In genomic region chr16:58732545-58733247, GRCh38 we compare ENCODE assay signal across 9 cellular contexts. TPM values are rescaled to one million over a fixed set of nuclear protein-coding genes. Genes with fewer than 3 reads are reported as not detected.
DNase-seq lines count a peak whose midpoint lies in the region; ATAC-seq, FAIRE-seq and TF ChIP-seq lines count a peak whose summit lies in the region.
"Had no signal": no experiment of that assay in that cellular context is flagged by ENCODE, and none has a peak within 500 bp of the region (broad histone marks: within the 10 kb centered on the region; RNA-seq: fewer than 3 reads in every experiment).

No MANE protein-coding gene starts in this region.

- peaks cover 0 to 12% of the 10 kb centered on the region in 2 donors for H3K36me3 Mint-ChIP-seq in CD4-positive, alpha-beta memory T cell
- H3K36me3 Mint-ChIP-seq in activated naive CD8-positive, alpha-beta T cell treated with anti-CD3 and anti-CD28 coated beads, Interleukin-2, amount 50 U/mL, for 24 hours (ENCODE audit: low read depth) = peaks cover 28% of the 10 kb centered on the region

- DNase-seq in CD4-positive, alpha-beta memory T cell = no peak
- no peak for DNase-seq in activated naive CD8-positive, alpha-beta T cell treated with anti-CD3 and anti-CD28 coated beads, Interleukin-2, amount 50 U/mL, for 24 hours
- DNase-seq in kidney tubule cell (ENCODE audit: low spot score) (peak; percentile 62), testis (no peak), NCI-H2196 treated with DMSO at 0.1 percent for 48 hours (lab: John Stamatoyannopoulos, UW; ENCODE audit: unreplicated experiment) (no peak), HTR-8/SVneo (ENCODE audit: insufficient read length, low spot score) (no peak)

- no peaks in the 10 kb centered on the region for H3K9me3 Mint-ChIP-seq in CD4-positive, alpha-beta memory T cell
- H3K9me3 Mint-ChIP-seq in activated naive CD8-positive, alpha-beta T cell treated with anti-CD3 and anti-CD28 coated beads, Interleukin-2, amount 50 U/mL, for 24 hours = no peaks in the 10 kb centered on the region

- no peaks in the 10 kb centered on the region for H3K27me3 ChIP-seq in CD4-positive, alpha-beta memory T cell (ENCODE audit: insufficient read depth, low read length)
- no peaks in the 10 kb centered on the region for H3K27me3 ChIP-seq in testis

- no peaks in the 10 kb centered on the region for H3K36me3 ChIP-seq in CD4-positive, alpha-beta memory T cell (ENCODE audit: insufficient read depth, low read length)
- no peaks in the 10 kb centered on the region for H3K36me3 ChIP-seq in testis (ENCODE audit: low read depth, missing control alignments)

- peak overlapping the region; percentile 11 to 97 (median 89) for H3K27ac Mint-ChIP-seq in CD4-positive, alpha-beta memory T cell
- H3K27ac Mint-ChIP-seq in activated naive CD8-positive, alpha-beta T cell treated with anti-CD3 and anti-CD28 coated beads, Interleukin-2, amount 50 U/mL, for 24 hours = peak overlapping the region; percentile 90

- POLR2A ChIA-PET in CD4-positive, alpha-beta memory T cell (lab: Charles Lee; ENCODE audit: partially characterized antibody) = interaction anchor here (1.4 kb wide), 1 partner anchor 48 kb away, joined by 3 read pairs; the partner anchor contains the start of gene SLC38A7

- peak overlapping the region; percentile 72 for H3K27ac ChIP-seq in CD4-positive, alpha-beta memory T cell (ENCODE audit: low read depth, low read length)
- H3K27ac ChIP-seq in testis = peak overlapping the region in 1 of 2 donors; percentile 76

- CTCF ChIA-PET in CD4-positive, alpha-beta memory T cell (lab: Charles Lee; ENCODE audit: partially characterized antibody) = interaction anchor here (1.5 to 3.1 kb wide), 2 partner anchors 9 to 23 kb away, joined by 5 to 16 read pairs; no protein-coding TSS in a partner anchor

- no peaks in the 10 kb centered on the region for H3K9me3 ChIP-seq in CD4-positive, alpha-beta memory T cell (ENCODE audit: control insufficient read depth in 1 of 2, low read length in 2 of 2)
- H3K9me3 ChIP-seq in testis = no peaks in the 10 kb centered on the region

- FAIRE-seq in HTR-8/SVneo (lab: Jason Lieb, UNC) = no peak
- FAIRE-seq: TTC549 had no signal

- 21 to 22% methylated on average over 9 of the region's 9 CpGs for WGBS in testis, 2 donors

- peak overlapping the region; percentile 30 to 86 for H3K4me3 ChIP-seq in CD4-positive, alpha-beta memory T cell (ENCODE audit: low read length in 2 of 2)
- peak overlapping the region; percentile 84 to 93 for H3K4me3 ChIP-seq in testis

- no peaks in the 10 kb centered on the region for H3K27me3 Mint-ChIP-seq in CD4-positive, alpha-beta memory T cell
- no peaks in the 10 kb centered on the region for H3K27me3 Mint-ChIP-seq in activated naive CD8-positive, alpha-beta T cell treated with anti-CD3 and anti-CD28 coated beads, Interleukin-2, amount 50 U/mL, for 24 hours

- H3K4me1 Mint-ChIP-seq in CD4-positive, alpha-beta memory T cell = peaks cover 26 to 50% (median 36%) of the 10 kb centered on the region in 4 donors
- peaks cover 41% of the 10 kb centered on the region for H3K4me1 Mint-ChIP-seq in activated naive CD8-positive, alpha-beta T cell treated with anti-CD3 and anti-CD28 coated beads, Interleukin-2, amount 50 U/mL, for 24 hours

- ATAC-seq in GM19372 (IDR thresholded peaks at IDR 0.05; ENCODE audit: low read depth, unreplicated experiment) (peak; percentile 28), HG03558 (IDR thresholded peaks at IDR 0.05; ENCODE audit: extremely low read depth, unreplicated experiment) (peak; percentile 48)
- ATAC-seq in activated naive CD8-positive, alpha-beta T cell treated with anti-CD3 and anti-CD28 coated beads, Interleukin-2, amount 50 U/mL, for 24 hours = peak; percentile 71

- H3K4me3 Mint-ChIP-seq in CD4-positive, alpha-beta memory T cell = peak overlapping the region; percentile 87 to 99 (median 90)
- peak overlapping the region; percentile 100 for H3K4me3 Mint-ChIP-seq in activated naive CD8-positive, alpha-beta T cell treated with anti-CD3 and anti-CD28 coated beads, Interleukin-2, amount 50 U/mL, for 24 hours

- intact Hi-C loops in CD4-positive, alpha-beta memory T cell (cut with micrococcal nuclease) = no loop called here
- intact Hi-C loops in testis (cut with DNase I; ENCODE audit: low total_unique reads) = no loop called here

- H3K4me1 ChIP-seq in CD4-positive, alpha-beta memory T cell (ENCODE audit: insufficient read depth, low read length) = peaks cover 37% of the 10 kb centered on the region
- peaks cover 12% of the 10 kb centered on the region for H3K4me1 ChIP-seq in testis

- TF ChIP-seq CTCF in testis (IDR thresholded peaks at IDR 0.05) = no peak

- TF ChIP-seq POLR2A in testis (IDR thresholded peaks at IDR 0.05) = no peak

RNA-seq across cellular contexts. Expression of gene GOT2, which starts 1.4 kb away (rescaled TPM):
- 10 to 100 TPM; 37.1 to 42.4 TPM for total RNA-seq in CD4-positive, alpha-beta memory T cell
- polyA plus RNA-seq in CD4-positive, alpha-beta memory T cell = 100 to 1,000 TPM in 1 of 2 donors, 10 to 100 TPM in 1; 86.3 to 113 TPM
- total RNA-seq in testis = 100 to 1,000 TPM; 108 to 138 TPM
- polyA plus RNA-seq in testis (ENCODE audit: insufficient read depth, low read depth, low replicate concordance) = 81.0 TPM

RNA-seq across cellular contexts. Expression of gene SLC38A7, which starts 48.1 kb away (rescaled TPM):
- total RNA-seq in CD4-positive, alpha-beta memory T cell = 10 to 100 TPM; 11.4 to 13.8 TPM
- polyA plus RNA-seq in CD4-positive, alpha-beta memory T cell = 1 to 10 TPM; 3.5 to 6.7 TPM
- total RNA-seq in testis = 10 to 100 TPM; 37.4 to 76.4 TPM
- 66.6 TPM for polyA plus RNA-seq in testis (ENCODE audit: insufficient read depth, low read depth, low replicate concordance)
